1 cellular context compared by ENCODE assay signal in genomic region chr1:94734963-94735899, GRCh38.
A peak's percentile ranks its signal among the peaks of the same experiment; 100 is the strongest.
TF ChIP-seq lines count a peak whose summit lies in the region.

No MANE protein-coding gene starts in this region.

TF ChIP-seq in K562, 482 proteins besides CTCF, POLR2A, EP300 and RAD21 (continued from another document and continues in another):
- TF ChIP-seq NELFE (IDR thresholded peaks at IDR 0.05; ENCODE audit: insufficient read depth, insufficient read length) (no peak), THRA (IDR thresholded peaks at IDR 0.05) (no peak), ETS2 (tag; IDR thresholded peaks at IDR 0.05; ENCODE audit: borderline replicate concordance, poor library complexity, severe bottlenecking) (no peak), ZFP1 (CRISPR knock-in tag; IDR thresholded peaks at IDR 0.05) (no peak), CREB5 (CRISPR knock-in tag; IDR thresholded peaks at IDR 0.05) (no peak), RBM34 (IDR thresholded peaks at IDR 0.05; ENCODE audit: borderline replicate concordance, insufficient read depth, low read length) (no peak), PTRF (tag; IDR thresholded peaks at IDR 0.05) (no peak), ZNF184 (CRISPR knock-in tag; IDR thresholded peaks at IDR 0.05) (no peak), HNRNPUL1 (IDR thresholded peaks at IDR 0.05; ENCODE audit: low read length) (no peak), NFYB (IDR thresholded peaks at IDR 0.05; ENCODE audit: extremely low read depth, insufficient read length) (peak; percentile 65), SMARCB1 (IDR thresholded peaks at IDR 0.05; ENCODE audit: insufficient read length, low read depth) (no peak), LARP7 (IDR thresholded peaks at IDR 0.05) (no peak), TAF15 (IDR thresholded peaks at IDR 0.05; ENCODE audit: low read depth, low read length) (no peak), MAFF (IDR thresholded peaks at IDR 0.05; ENCODE audit: low read length) (peak; percentile 57), THRB (CRISPR knock-in tag; conservative IDR thresholded peaks at IDR 0.05) (no peak), ZBTB7A (IDR thresholded peaks at IDR 0.05; ENCODE audit: borderline replicate concordance, control insufficient read depth, low read depth, low read length) (no peak), MAFK (IDR thresholded peaks at IDR 0.05; ENCODE audit: low read length) (peak; percentile 59), FOXA1 (IDR thresholded peaks at IDR 0.05; ENCODE audit: borderline replicate concordance) (no peak), ARID2 (IDR thresholded peaks at IDR 0.05) (no peak), E2F3 (CRISPR knock-in tag; IDR thresholded peaks at IDR 0.05) (no peak), ZNF445 (CRISPR knock-in tag; IDR thresholded peaks at IDR 0.05; ENCODE audit: low read depth) (no peak), NR2C1 (IDR thresholded peaks at IDR 0.05) (no peak), NR2C1 (tag; IDR thresholded peaks at IDR 0.05) (no peak), ZNF282 (CRISPR knock-in tag; IDR thresholded peaks at IDR 0.05) (no peak), ZHX1 (conservative IDR thresholded peaks at IDR 0.05; ENCODE audit: low read length) (no peak), CBFA2T3 (IDR thresholded peaks at IDR 0.05) (no peak), ZNF436 (CRISPR knock-in tag; IDR thresholded peaks at IDR 0.05) (no peak), IFI16 (CRISPR knock-in tag; IDR thresholded peaks at IDR 0.05) (no peak)
- TF ChIP-seq, protein P1, sequence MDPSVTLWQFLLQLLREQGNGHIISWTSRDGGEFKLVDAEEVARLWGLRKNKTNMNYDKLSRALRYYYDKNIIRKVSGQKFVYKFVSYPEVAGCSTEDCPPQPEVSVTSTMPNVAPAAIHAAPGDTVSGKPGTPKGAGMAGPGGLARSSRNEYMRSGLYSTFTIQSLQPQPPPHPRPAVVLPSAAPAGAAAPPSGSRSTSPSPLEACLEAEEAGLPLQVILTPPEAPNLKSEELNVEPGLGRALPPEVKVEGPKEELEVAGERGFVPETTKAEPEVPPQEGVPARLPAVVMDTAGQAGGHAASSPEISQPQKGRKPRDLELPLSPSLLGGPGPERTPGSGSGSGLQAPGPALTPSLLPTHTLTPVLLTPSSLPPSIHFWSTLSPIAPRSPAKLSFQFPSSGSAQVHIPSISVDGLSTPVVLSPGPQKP (CRISPR knock-in tag; IDR thresholded peaks at IDR 0.05): no peak
- TF ChIP-seq, protein P2, sequence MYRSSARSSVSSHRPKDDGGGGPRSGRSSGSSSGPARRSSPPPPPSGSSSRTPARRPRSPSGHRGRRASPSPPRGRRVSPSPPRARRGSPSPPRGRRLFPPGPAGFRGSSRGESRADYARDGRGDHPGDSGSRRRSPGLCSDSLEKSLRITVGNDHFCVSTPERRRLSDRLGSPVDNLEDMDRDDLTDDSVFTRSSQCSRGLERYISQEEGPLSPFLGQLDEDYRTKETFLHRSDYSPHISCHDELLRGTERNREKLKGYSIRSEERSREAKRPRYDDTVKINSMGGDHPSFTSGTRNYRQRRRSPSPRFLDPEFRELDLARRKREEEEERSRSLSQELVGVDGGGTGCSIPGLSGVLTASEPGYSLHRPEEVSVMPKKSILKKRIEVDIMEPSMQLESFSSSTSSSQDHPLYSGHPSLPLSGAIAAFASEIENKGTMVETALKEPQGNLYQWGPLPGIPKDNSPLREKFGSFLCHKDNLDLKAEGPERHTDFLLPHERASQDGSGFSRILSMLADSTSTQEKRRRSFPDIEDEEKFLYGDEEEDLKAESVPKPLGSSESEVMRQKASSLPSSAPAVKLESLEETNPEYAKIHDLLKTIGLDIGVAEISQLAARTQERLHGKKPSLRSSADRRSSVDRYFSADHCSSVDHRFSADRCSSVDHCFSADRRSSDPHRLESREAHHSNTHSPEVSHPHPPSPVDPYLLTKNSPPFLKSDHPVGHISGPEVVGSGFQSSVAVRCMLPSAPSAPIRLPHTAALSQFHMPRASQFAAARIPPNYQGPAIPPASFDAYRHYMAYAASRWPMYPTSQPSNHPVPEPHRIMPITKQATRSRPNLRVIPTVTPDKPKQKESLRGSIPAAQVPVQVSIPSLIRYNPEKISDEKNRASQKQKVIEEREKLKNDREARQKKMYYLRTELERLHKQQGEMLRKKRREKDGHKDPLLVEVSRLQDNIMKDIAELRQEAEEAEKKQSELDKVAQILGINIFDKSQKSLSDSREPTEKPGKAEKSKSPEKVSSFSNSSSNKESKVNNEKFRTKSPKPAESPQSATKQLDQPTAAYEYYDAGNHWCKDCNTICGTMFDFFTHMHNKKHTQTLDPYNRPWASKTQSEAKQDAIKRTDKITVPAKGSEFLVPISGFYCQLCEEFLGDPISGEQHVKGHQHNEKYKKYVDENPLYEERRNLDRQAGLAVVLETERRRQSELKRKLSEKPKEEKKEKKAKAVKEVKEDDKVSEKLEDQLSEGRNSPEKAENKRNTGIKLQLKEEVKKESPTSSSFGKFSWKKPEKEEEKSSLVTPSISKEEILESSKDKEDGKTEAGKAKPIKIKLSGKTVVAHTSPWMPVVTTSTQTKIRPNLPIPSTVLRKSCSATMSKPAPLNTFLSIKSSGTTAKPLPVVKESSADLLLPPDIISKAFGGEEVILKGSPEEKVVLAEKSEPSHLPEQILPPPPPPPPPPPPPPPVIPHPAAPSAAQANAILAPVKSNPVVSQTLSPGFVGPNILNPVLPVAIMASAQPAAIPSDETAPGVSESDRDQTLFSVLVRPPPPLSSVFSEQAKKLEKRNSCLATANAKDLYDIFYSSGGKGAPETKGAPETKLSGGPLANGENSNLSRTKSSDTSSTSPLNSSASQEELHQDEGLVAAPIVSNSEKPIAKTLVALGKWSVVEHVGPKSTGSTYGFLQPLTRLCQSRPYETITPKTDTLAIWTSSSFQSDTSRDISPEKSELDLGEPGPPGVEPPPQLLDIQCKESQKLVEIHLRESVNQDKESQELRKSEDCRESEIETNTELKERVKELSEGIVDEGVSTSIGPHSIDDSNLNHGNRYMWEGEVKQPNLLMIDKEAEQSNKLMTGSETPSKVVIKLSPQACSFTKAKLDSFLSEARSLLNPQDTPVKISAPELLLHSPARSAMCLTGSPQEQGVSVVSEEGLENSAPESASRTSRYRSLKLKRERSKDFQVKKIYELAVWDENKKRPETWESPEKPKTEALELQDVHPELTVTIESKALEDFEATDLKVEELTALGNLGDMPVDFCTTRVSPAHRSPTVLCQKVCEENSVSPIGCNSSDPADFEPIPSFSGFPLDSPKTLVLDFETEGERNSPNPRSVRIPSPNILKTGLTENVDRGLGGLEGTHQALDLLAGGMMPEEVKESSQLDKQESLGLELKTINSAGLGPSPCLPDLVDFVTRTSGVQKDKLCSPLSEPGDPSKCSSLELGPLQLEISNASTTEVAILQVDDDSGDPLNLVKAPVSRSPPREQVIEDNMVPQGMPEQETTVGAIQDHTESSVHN (IDR thresholded peaks at IDR 0.05; ENCODE audit: borderline replicate concordance in 1 of 2, low read depth in 1 of 2): no peak
- TF ChIP-seq, protein P3, sequence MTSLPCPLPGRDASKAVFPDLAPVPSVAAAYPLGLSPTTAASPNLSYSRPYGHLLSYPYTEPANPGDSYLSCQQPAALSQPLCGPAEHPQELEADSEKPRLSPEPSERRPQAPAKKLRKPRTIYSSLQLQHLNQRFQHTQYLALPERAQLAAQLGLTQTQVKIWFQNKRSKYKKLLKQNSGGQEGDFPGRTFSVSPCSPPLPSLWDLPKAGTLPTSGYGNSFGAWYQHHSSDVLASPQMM (CRISPR knock-in tag; IDR thresholded peaks at IDR 0.05): no peak
- TF ChIP-seq, protein P4, sequence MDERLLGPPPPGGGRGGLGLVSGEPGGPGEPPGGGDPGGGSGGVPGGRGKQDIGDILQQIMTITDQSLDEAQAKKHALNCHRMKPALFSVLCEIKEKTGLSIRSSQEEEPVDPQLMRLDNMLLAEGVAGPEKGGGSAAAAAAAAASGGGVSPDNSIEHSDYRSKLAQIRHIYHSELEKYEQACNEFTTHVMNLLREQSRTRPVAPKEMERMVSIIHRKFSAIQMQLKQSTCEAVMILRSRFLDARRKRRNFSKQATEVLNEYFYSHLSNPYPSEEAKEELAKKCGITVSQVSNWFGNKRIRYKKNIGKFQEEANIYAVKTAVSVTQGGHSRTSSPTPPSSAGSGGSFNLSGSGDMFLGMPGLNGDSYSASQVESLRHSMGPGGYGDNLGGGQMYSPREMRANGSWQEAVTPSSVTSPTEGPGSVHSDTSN (CRISPR knock-in tag; IDR thresholded peaks at IDR 0.05; ENCODE audit: low read depth): no peak
- TF ChIP-seq, protein P4 (tag; conservative IDR thresholded peaks at IDR 0.05; ENCODE audit: low read depth): peak; percentile 46; the same call in 1 of the 2 replicates
- TF ChIP-seq, protein P5, sequence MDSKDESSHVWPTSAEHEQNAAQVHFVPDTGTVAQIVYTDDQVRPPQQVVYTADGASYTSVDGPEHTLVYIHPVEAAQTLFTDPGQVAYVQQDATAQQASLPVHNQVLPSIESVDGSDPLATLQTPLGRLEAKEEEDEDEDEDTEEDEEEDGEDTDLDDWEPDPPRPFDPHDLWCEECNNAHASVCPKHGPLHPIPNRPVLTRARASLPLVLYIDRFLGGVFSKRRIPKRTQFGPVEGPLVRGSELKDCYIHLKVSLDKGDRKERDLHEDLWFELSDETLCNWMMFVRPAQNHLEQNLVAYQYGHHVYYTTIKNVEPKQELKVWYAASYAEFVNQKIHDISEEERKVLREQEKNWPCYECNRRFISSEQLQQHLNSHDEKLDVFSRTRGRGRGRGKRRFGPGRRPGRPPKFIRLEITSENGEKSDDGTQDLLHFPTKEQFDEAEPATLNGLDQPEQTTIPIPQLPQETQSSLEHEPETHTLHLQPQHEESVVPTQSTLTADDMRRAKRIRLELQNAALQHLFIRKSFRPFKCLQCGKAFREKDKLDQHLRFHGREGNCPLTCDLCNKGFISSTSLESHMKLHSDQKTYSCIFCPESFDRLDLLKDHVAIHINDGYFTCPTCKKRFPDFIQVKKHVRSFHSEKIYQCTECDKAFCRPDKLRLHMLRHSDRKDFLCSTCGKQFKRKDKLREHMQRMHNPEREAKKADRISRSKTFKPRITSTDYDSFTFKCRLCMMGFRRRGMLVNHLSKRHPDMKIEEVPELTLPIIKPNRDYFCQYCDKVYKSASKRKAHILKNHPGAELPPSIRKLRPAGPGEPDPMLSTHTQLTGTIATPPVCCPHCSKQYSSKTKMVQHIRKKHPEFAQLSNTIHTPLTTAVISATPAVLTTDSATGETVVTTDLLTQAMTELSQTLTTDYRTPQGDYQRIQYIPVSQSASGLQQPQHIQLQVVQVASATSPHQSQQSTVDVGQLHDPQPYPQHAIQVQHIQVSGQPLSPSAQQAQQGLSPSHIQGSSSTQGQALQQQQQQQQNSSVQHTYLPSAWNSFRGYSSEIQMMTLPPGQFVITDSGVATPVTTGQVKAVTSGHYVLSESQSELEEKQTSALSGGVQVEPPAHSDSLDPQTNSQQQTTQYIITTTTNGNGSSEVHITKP (IDR thresholded peaks at IDR 0.05; ENCODE audit: partially characterized antibody): peak; percentile 45
